In the genomic region with DNA sequence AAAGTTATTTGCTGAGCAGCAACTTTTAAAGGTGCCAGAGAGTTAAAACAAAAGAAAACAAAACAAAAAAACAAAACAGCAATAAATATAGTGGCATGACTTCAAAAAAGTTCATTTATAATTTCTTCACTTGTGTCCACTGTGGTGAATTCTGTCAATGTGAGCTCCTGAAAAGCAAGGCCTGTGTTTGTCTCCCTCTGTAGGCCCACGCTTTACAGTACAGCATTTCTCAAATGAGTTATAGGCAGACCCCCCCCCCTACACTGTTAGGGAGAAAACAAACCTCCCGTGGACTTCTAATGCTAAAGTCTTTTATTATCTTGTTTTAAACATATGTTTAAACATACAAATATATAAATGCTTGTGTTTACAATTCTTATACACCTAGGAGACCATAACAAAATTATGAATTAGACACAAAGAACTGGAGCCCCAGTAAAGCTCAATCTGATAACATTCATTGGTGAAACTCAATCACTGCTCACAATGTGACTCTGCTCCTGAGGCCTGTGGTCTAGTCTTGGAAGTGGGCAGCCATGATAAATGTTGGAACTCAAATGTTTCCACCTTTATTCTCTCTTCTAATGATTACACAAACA, we compare ENCODE assay signal across 8 cellular contexts. TPM values are rescaled to one million over a fixed set of nuclear protein-coding genes. Genes with fewer than 3 reads are reported as not detected.
DNase-seq lines count a peak whose midpoint lies in the region; ATAC-seq and TF ChIP-seq lines count a peak whose summit lies in the region.

No MANE protein-coding gene starts in this region.

- H3K9ac ChIP-seq in OCI-LY3 (ENCODE audit: low read length): no peak overlapping the region

- H3K27me3 ChIP-seq in OCI-LY3 (ENCODE audit: low read depth, low read length): peaks cover 29% of the 10 kb centered on the region

- intact Hi-C loops in lower leg skin (cut with DNase I; ENCODE audit: low total_unique reads): no loop called here

- peaks cover 3% of the 10 kb centered on the region; the same call in 1 of the 2 replicates for H3K4me1 ChIP-seq in OCI-LY3 (ENCODE audit: low read length)

- peak overlapping the region in 1 of 2 donors; percentile 2 for H3K27ac Mint-ChIP-seq in stimulated activated naive CD8-positive, alpha-beta T cell treated with anti-CD3 and anti-CD28 coated beads, Interleukin-15, amount 100 ng/mL, for 72 hours
- H3K27ac Mint-ChIP-seq in nephron: no peak overlapping the region

- H3K4me1 Mint-ChIP-seq in stimulated activated naive CD8-positive, alpha-beta T cell treated with anti-CD3 and anti-CD28 coated beads, Interleukin-15, amount 100 ng/mL, for 72 hours: peaks cover 11% of the 10 kb centered on the region
- H3K4me1 Mint-ChIP-seq in nephron: no peaks in the 10 kb centered on the region

- H3K9me3 ChIP-seq in OCI-LY3 (ENCODE audit: insufficient read depth, low read length): no peaks in the 10 kb centered on the region

- H3K36me3 ChIP-seq in OCI-LY3 (replicated peaks; ENCODE audit: low read depth, low read length): no peaks in the 10 kb centered on the region

- H3K4me2 ChIP-seq in OCI-LY3 (ENCODE audit: low read length): no peak overlapping the region

- H2AFZ ChIP-seq in OCI-LY3 (ENCODE audit: low read depth, low read length): no peak overlapping the region

- no peaks in the 10 kb centered on the region for H3K79me2 ChIP-seq in OCI-LY3 (ENCODE audit: low read length)

- H3K9me3 Mint-ChIP-seq in stimulated activated naive CD8-positive, alpha-beta T cell treated with anti-CD3 and anti-CD28 coated beads, Interleukin-15, amount 100 ng/mL, for 72 hours: no peaks in the 10 kb centered on the region
- H3K9me3 Mint-ChIP-seq in nephron: peaks cover 15% of the 10 kb centered on the region

- TF ChIP-seq CTCF in OCI-LY3 (IDR thresholded peaks at IDR 0.05; ENCODE audit: low read depth, low read length) (peak; percentile 67), epithelial cell of proximal tubule (conservative IDR thresholded peaks at IDR 0.05; ENCODE audit: low read depth, low read length) (peak; percentile 77), nephron (IDR thresholded peaks at IDR 0.05; ENCODE audit: unreplicated experiment in 3 of 3) (peak; percentile 66 to 74 (median 71)), lower leg skin (IDR thresholded peaks at IDR 0.05) (no peak)

- no peaks in the 10 kb centered on the region for H3K36me3 Mint-ChIP-seq in nephron (ENCODE audit: low read depth)

- H3K4me3 ChIP-seq in OCI-LY3 (ENCODE audit: low read length) (no peak overlapping the region), epithelial cell of proximal tubule (ENCODE audit: low read depth, low read length) (no peak overlapping the region), lower leg skin (ENCODE audit: low read depth, poor library complexity, severe bottlenecking) (no peak overlapping the region)

- H3K4me3 Mint-ChIP-seq in stimulated activated naive CD8-positive, alpha-beta T cell treated with anti-CD3 and anti-CD28 coated beads, Interleukin-15, amount 100 ng/mL, for 72 hours: no peak overlapping the region
- no peak overlapping the region for H3K4me3 Mint-ChIP-seq in nephron

- DNase-seq in stimulated activated naive CD8-positive, alpha-beta T cell treated with anti-CD3 and anti-CD28 coated beads, Interleukin-15, amount 100 ng/mL, for 72 hours: no peak
- no peak for DNase-seq in stimulated activated naive CD8-positive, alpha-beta T cell treated with anti-CD3 and anti-CD28 coated beads, Interleukin-15, Interleukin-2, amounts not matched to agents 100 U/mL and 50 U/mL, for 24 hours
- DNase-seq in epithelial cell of proximal tubule (ENCODE audit: low read depth): no peak
- no peak for DNase-seq in lower leg skin (ENCODE audit: low spot score in 2 of 2)

- H3K27me3 Mint-ChIP-seq in stimulated activated naive CD8-positive, alpha-beta T cell treated with anti-CD3 and anti-CD28 coated beads, Interleukin-15, amount 100 ng/mL, for 72 hours: peaks cover 8% of the 10 kb centered on the region
- H3K27me3 Mint-ChIP-seq in nephron (ENCODE audit: low read depth): no peaks in the 10 kb centered on the region

- peak; percentile 60 for ATAC-seq in stimulated activated naive CD8-positive, alpha-beta T cell treated with anti-CD3 and anti-CD28 coated beads, Interleukin-15, amount 100 ng/mL, for 72 hours
- ATAC-seq in stimulated activated naive CD8-positive, alpha-beta T cell treated with anti-CD3 and anti-CD28 coated beads, Interleukin-15, Interleukin-2, amounts not matched to agents 100 U/mL and 50 U/mL, for 24 hours: no peak
- ATAC-seq in HG02623 (IDR thresholded peaks at IDR 0.05; ENCODE audit: unreplicated experiment) (no peak), HG02588 (IDR thresholded peaks at IDR 0.05; ENCODE audit: unreplicated experiment) (no peak)

- WGBS in lower leg skin, 2 donors: 30 to 43% methylated on average over 2 of the region's 2 CpGs

- no peak for TF ChIP-seq POLR2A in lower leg skin (IDR thresholded peaks at IDR 0.05)

- H3K27ac ChIP-seq in OCI-LY3 (ENCODE audit: low read length): no peak overlapping the region

- H4K20me1 ChIP-seq in OCI-LY3 (ENCODE audit: insufficient read depth, low read length): no peaks in the 10 kb centered on the region

RNA-seq across cellular contexts. Expression of a gene that starts 47.0 kb away (rescaled TPM):
- total RNA-seq in epithelial cell of proximal tubule (68.3 and 79.8 TPM in 2 replicates), lower leg skin (10 to 100 TPM; 22.7 to 34.4 (median 26.8) TPM)

Comparison
In these comparisons a context has a peak if more than half of its experiments do, and no peak if none do; other contexts are left out.
1. CTCF ChIP-seq: peak in OCI-LY3 (single experiment), epithelial cell of proximal tubule (single experiment) and nephron (3 of 3); none in lower leg skin (0 of 3).